Comparison of ENCODE assay signal across 19 cellular contexts in genomic region chr15:80479191-80479590, GRCh38.
"Had no signal": no experiment of that assay in that cellular context is flagged by ENCODE, and none has a peak within 500 bp of the region (broad histone marks: within the 10 kb centered on the region; RNA-seq: fewer than 3 reads in every experiment).

No MANE protein-coding gene starts in this region.

- ATAC-seq: left lobe of liver; mucosa of descending colon; natural killer cell; psoas muscle; right lobe of liver; stimulated activated naive CD8-positive, alpha-beta T cell treated with anti-CD3 and anti-CD28 coated beads, Interleukin-15, amount 100 ng/mL, for 72 hours had no signal

- H3K4me1 Mint-ChIP-seq: activated naive CD8-positive, alpha-beta T cell treated with anti-CD3 and anti-CD28 coated beads, Interleukin-2, amount 10 ng/mL, durations not matched to agents 7 days and 5 days; natural killer cell; stimulated activated naive CD8-positive, alpha-beta T cell treated with anti-CD3 and anti-CD28 coated beads, Interleukin-15, amount 100 ng/mL, for 72 hours had no signal

- H3K36me3 ChIP-seq: ascending aorta, right lobe of liver, spleen, thoracic aorta had no signal

- H3K36me3 Mint-ChIP-seq: activated naive CD8-positive, alpha-beta T cell treated with anti-CD3 and anti-CD28 coated beads, Interleukin-2, amount 10 ng/mL, durations not matched to agents 7 days and 5 days; natural killer cell had no signal

- H3K27ac ChIP-seq: psoas muscle, right lobe of liver had no signal

- H3K9me3 ChIP-seq: ascending aorta, mucosa of descending colon, right lobe of liver, thoracic aorta had no signal

- H3K27me3 ChIP-seq: ascending aorta, right lobe of liver, spleen had no signal

- H3K27ac Mint-ChIP-seq: activated naive CD8-positive, alpha-beta T cell treated with anti-CD3 and anti-CD28 coated beads, Interleukin-2, amount 10 ng/mL, durations not matched to agents 7 days and 5 days; activated T-helper 1 cell treated with anti-CD3 and anti-CD28 coated beads, Interleukin-12 subunit alpha, Interleukin-12 subunit beta, Interleukin-2, Interleukin-4 antibody, amounts not matched to agents 30 ng/mL and 10 ng/mL and 1 ng/mL, durations not matched to agents 14 hours and 24 hours and 36 hours; natural killer cell had no signal

- H3K4me3 ChIP-seq: ascending aorta, coronary artery, mucosa of descending colon, psoas muscle, right lobe of liver, spleen, thoracic aorta had no signal

- H3K4me3 Mint-ChIP-seq: activated naive CD8-positive, alpha-beta T cell treated with anti-CD3 and anti-CD28 coated beads, Interleukin-2, amount 10 ng/mL, durations not matched to agents 7 days and 5 days; activated T-helper 1 cell treated with anti-CD3 and anti-CD28 coated beads, Interleukin-12 subunit alpha, Interleukin-12 subunit beta, Interleukin-2, Interleukin-4 antibody, amounts not matched to agents 30 ng/mL and 10 ng/mL and 1 ng/mL, durations not matched to agents 14 hours and 24 hours and 36 hours; natural killer cell; stimulated activated naive CD8-positive, alpha-beta T cell treated with anti-CD3 and anti-CD28 coated beads, Interleukin-15, amount 100 ng/mL, for 72 hours had no signal

- H3K9me3 Mint-ChIP-seq: activated naive CD8-positive, alpha-beta T cell treated with anti-CD3 and anti-CD28 coated beads, Interleukin-2, amount 10 ng/mL, durations not matched to agents 7 days and 5 days had no signal

- DNase-seq: activated CD4-positive, CD25-positive, alpha-beta regulatory T cell treated with anti-CD3 and anti-CD28 coated beads, Interleukin-2, amount 50 U/mL, for 72 hours; activated naive CD4-positive, alpha-beta T cell; activated naive CD8-positive, alpha-beta T cell treated with anti-CD3 and anti-CD28 coated beads, Interleukin-2, amount 10 ng/mL, durations not matched to agents 7 days and 5 days; caudate nucleus; effector CD4-positive, alpha-beta T cell; islet precursor cell; mucosa of descending colon; natural killer cell; nucleus accumbens; psoas muscle; right lobe of liver; spleen; stimulated activated CD4-positive, alpha-beta T cell treated with anti-CD3 and anti-CD28 coated beads, Interleukin-1b, Interleukin-23, amount 100 ng/mL, for 48 hours; stimulated activated naive CD8-positive, alpha-beta T cell treated with anti-CD3 and anti-CD28 coated beads, Interleukin-15, amount 100 ng/mL, for 72 hours had no signal

- H3K4me1 ChIP-seq: psoas muscle, right lobe of liver had no signal
